Comparison of ENCODE assay signal across 8 cellular contexts in the genomic region with DNA sequence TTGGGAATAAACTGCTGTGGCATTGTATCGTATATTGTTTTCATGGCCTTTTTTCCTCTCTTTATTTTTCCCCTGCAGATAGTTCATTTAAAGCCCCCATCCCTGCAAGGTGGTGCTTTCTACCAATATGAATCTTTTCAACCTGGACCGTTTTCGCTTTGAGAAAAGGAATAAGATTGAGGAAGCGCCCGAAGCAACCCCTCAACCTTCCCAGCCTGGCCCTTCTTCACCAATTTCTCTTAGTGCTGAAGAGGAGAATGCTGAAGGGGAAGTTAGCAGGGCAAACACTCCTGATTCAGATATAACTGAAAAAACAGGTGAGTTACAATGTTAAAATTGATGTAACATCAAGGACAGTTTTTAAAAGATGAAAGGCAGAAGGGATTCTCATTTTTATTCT. TPM values are rescaled to one million over a fixed set of nuclear protein-coding genes. Genes with fewer than 3 reads are reported as not detected.
A peak's percentile ranks its signal among the peaks of the same experiment; 100 is the strongest.
DNase-seq lines count a peak whose midpoint lies in the region; ATAC-seq, FAIRE-seq and TF ChIP-seq lines count a peak whose summit lies in the region.

No MANE protein-coding gene starts in this region.

- no peaks in the 10 kb centered on the region for H3K27me3 ChIP-seq in heart left ventricle
- no peaks in the 10 kb centered on the region for H3K27me3 ChIP-seq in adrenal gland
- no peaks in the 10 kb centered on the region; a peak in 1 of 5 replicates for H3K27me3 ChIP-seq in HepG2 (ENCODE audit: control insufficient read depth in 1 of 2, insufficient read depth in 2 of 2, low read length in 2 of 2)
- H3K27me3 ChIP-seq in upper lobe of right lung, result no peaks in the 10 kb centered on the region

- H3K4me3 ChIP-seq in heart left ventricle, result peak overlapping the region; percentile 27 to 88 (median 80)
- peak overlapping the region in 2 of 4 donors; percentile 71 to 78 for H3K4me3 ChIP-seq in adrenal gland
- peak overlapping the region; percentile 77 to 81 (median 79) for H3K4me3 ChIP-seq in HepG2 (replicated peaks in 1 of 3; ENCODE audit: insufficient read depth in 1 of 3, low read depth in 2 of 3, low read length in 3 of 3)
- H3K4me3 ChIP-seq in upper lobe of right lung, result peak overlapping the region; percentile 86

- H3K4me1 ChIP-seq in heart left ventricle (peaks cover 5 to 32% (median 19%) of the 10 kb centered on the region in 12 donors), adrenal gland (replicated peaks in 1 of 2) (peaks cover 16 to 17% of the 10 kb centered on the region in 2 donors), HepG2 (ENCODE audit: insufficient read depth, low read length) (peaks cover 35% of the 10 kb centered on the region), upper lobe of right lung (peaks cover 16% of the 10 kb centered on the region)

- CTCF ChIA-PET in HepG2 (lab: Yijun Ruan, JAX; ENCODE audit: low intra/inter-chr PET ratio, low total read pairs), result no interaction called here

- POLR2A ChIA-PET in HepG2 (lab: Yijun Ruan, JAX), result interaction anchor here (0.9 to 1.0 kb wide), 2 partner anchors 23 to 30 kb away, joined by 3 to 4 read pairs; no protein-coding TSS in a partner anchor

- no peak for TF ChIP-seq RAD21 in HepG2 (CRISPR knock-in tag; IDR thresholded peaks at IDR 0.05)

- no peaks in the 10 kb centered on the region for H3K9me3 ChIP-seq in heart left ventricle
- H3K9me3 ChIP-seq in adrenal gland (replicated peaks in 1 of 3), result no peaks in the 10 kb centered on the region
- H3K9me3 ChIP-seq in HepG2 (ENCODE audit: low read length), result no peaks in the 10 kb centered on the region
- no peaks in the 10 kb centered on the region for H3K9me3 ChIP-seq in upper lobe of right lung

- no peak for TF ChIP-seq POLR2A in heart left ventricle (IDR thresholded peaks at IDR 0.05)
- no peak for TF ChIP-seq POLR2A in adrenal gland (IDR thresholded peaks at IDR 0.05)
- TF ChIP-seq POLR2A in HepG2 (IDR thresholded peaks at IDR 0.05; ENCODE audit: insufficient read depth in 1 of 2, low read depth in 2 of 2, low read length in 2 of 2), result no peak
- TF ChIP-seq POLR2A in GM12892 (IDR thresholded peaks at IDR 0.05; ENCODE audit: low read depth, low read length), result no peak

- DNase-seq in heart left ventricle (no peak), Right ventricle myocardium superior (no peak), adrenal gland (no peak), HepG2 (ENCODE audit: low spot score) (no peak), upper lobe of right lung (no peak), GM12892 (ENCODE audit: insufficient read length) (no peak)
- DNase-seq in stimulated activated CD4-positive, alpha-beta T cell treated with anti-CD3 and anti-CD28 coated beads, Interleukin-4, amount 100 ng/mL, for 4 hours, result no peak

- 11 to 19% (median 13%) methylated on average over 5 of the region's 5 CpGs for WGBS in heart left ventricle, 4 donors
- 7 to 16% (median 12%) methylated on average over 5 of the region's 5 CpGs for WGBS in adrenal gland, 4 donors
- 56% methylated on average over 5 of the region's 5 CpGs for WGBS in HepG2 (ENCODE audit: low lambda C conversion rate)

- intact Hi-C loops in heart left ventricle (cut with DNase I), result no loop called here
- intact Hi-C loops in Right ventricle myocardium superior (cut with DNase I), result no loop called here
- intact Hi-C loops in adrenal gland (cut with DNase I), result no loop called here
- intact Hi-C loops in HepG2 (cut with micrococcal nuclease; ENCODE audit: unreplicated experiment), result loop anchor here (5.0 kb wide), 1 partner anchor 89 kb away; no protein-coding TSS in a partner anchor
- intact Hi-C loops in upper lobe of right lung (cut with DNase I), result no loop called here

- TF ChIP-seq EP300 in HepG2 (IDR thresholded peaks at IDR 0.05; ENCODE audit: low read depth in 2 of 2, low read length in 2 of 2), result no peak
- no peak for TF ChIP-seq EP300 in HepG2 (CRISPR knock-in tag; IDR thresholded peaks at IDR 0.05; ENCODE audit: borderline replicate concordance)

- in situ Hi-C loops in HepG2 (cut with HindIII; ENCODE audit: extremely low pct_ligation_motif_present, low pct_unique_long_range_greater_than_20kb), result no loop called here

- H2AFZ ChIP-seq in HepG2 (ENCODE audit: low read length), result peak overlapping the region; percentile 91

- H3K9ac ChIP-seq in HepG2 (ENCODE audit: insufficient read depth, low read depth, low read length), result peak overlapping the region; percentile 91

- H3K36me3 ChIP-seq in heart left ventricle (peaks cover 0 to 46% (median 36%) of the 10 kb centered on the region in 9 donors), adrenal gland (replicated peaks in 1 of 2) (peaks cover 0 to 20% of the 10 kb centered on the region in 2 donors), HepG2 (replicated peaks in 1 of 2; ENCODE audit: control insufficient read depth in 1 of 2, insufficient read depth in 2 of 2, low read length in 2 of 2) (peaks cover 5 to 23% of the 10 kb centered on the region in 2 experiments; a peak in 4 of 5 replicates), upper lobe of right lung (peaks cover 31% of the 10 kb centered on the region)

- TF ChIP-seq CTCF in heart left ventricle (IDR thresholded peaks at IDR 0.05) (no peak), adrenal gland (IDR thresholded peaks at IDR 0.05) (no peak), HepG2 (CRISPR knock-in tag; IDR thresholded peaks at IDR 0.05) (no peak), upper lobe of right lung (IDR thresholded peaks at IDR 0.05) (no peak)

- no peaks in the 10 kb centered on the region for H4K20me1 ChIP-seq in HepG2 (ENCODE audit: insufficient read depth, low read length)

- H3K4me2 ChIP-seq in HepG2 (ENCODE audit: low read depth, low read length), result peak overlapping the region; percentile 89

- H3K79me2 ChIP-seq in HepG2 (ENCODE audit: insufficient read depth, low read length), result peaks cover 37% of the 10 kb centered on the region

- FAIRE-seq in HepG2 (lab: Jason Lieb, UNC) (no peak), GM12892 (lab: Jason Lieb, UNC) (no peak)

- peak overlapping the region in 11 of 12 donors; percentile 83 to 96 (median 90) for H3K27ac ChIP-seq in heart left ventricle
- peak overlapping the region in 4 of 5 donors; percentile 83 to 94 (median 86) for H3K27ac ChIP-seq in adrenal gland
- peak overlapping the region; percentile 94 for H3K27ac ChIP-seq in HepG2 (ENCODE audit: extremely low read length, insufficient read depth, low read length)
- peak overlapping the region; percentile 96 for H3K27ac ChIP-seq in upper lobe of right lung

- ATAC-seq in heart left ventricle (no peak), Right ventricle myocardium superior (ENCODE audit: poor library complexity) (no peak), HepG2 (no peak), upper lobe of right lung (no peak), GM18867 (IDR thresholded peaks at IDR 0.05; ENCODE audit: unreplicated experiment) (no peak)

- TSS peak; percentile 65 for BruUV-seq in HepG2 (replicated peaks; lab: Mats Ljungman, UMichigan)

TF ChIP-seq in HepG2, 621 proteins besides CTCF, POLR2A, EP300 and RAD21 (continues in another document):
- TF ChIP-seq HNRNPK (IDR thresholded peaks at IDR 0.05; ENCODE audit: low read depth, low read length, poor library complexity, severe bottlenecking), result peak; percentile 18

RNA-seq across cellular contexts. Expression of gene SMARCAD1, which starts 0.6 kb away (rescaled TPM):
- total RNA-seq in heart left ventricle, result 10 to 100 TPM in 4 of 9 donors, 1 to 10 TPM in 5; 7.3 to 14.0 (median 9.8) TPM
- 1 to 10 TPM; 3.7 to 7.5 TPM for polyA plus RNA-seq in heart left ventricle
- 10.4 TPM for total RNA-seq in Right ventricle myocardium superior
- 10 to 100 TPM; 12.1 to 40.0 (median 22.2) TPM for total RNA-seq in adrenal gland
- polyA plus RNA-seq in adrenal gland, result 10 to 100 TPM in 2 of 3 donors, 1 to 10 TPM in 1; 9.0 to 30.8 (median 10.4) TPM
- total RNA-seq in HepG2 (2016; rRNA removed; fragmentation: Illumina TruSeq; extraction: Trizol), result 35.9 and 52.8 TPM in 2 replicates
- total RNA-seq in HepG2 (2016; cell fraction: cytosol; rRNA removed; fragmentation: Illumina TruSeq; extraction: Trizol; ENCODE audit: low read depth), result 3.1 and 5.0 TPM in 2 replicates
- 35.6 and 51.2 TPM in 2 replicates for total RNA-seq in HepG2 (2016; cell fraction: insoluble cytoplasmic fraction; rRNA removed; fragmentation: Illumina TruSeq; extraction: Trizol)
- 7.0 and 9.5 TPM in 2 replicates for total RNA-seq in HepG2 (2016; cell fraction: membrane; rRNA removed; fragmentation: Illumina TruSeq; extraction: Trizol)
- 51.3 and 53.6 TPM in 2 replicates for total RNA-seq in HepG2 (2016; cell fraction: nucleus; rRNA removed; fragmentation: Illumina TruSeq; extraction: Trizol)
- 14.4 and 18.2 TPM in 2 replicates for polyA plus RNA-seq in HepG2 (2011; rRNA removed)
- 5.0 and 8.5 TPM in 2 replicates for polyA plus RNA-seq in HepG2 (2011; cell fraction: cytosol; rRNA removed)
- polyA plus RNA-seq in HepG2 (2011; cell fraction: nucleus; rRNA removed), result 17.9 and 20.5 TPM in 2 replicates
- polyA plus RNA-seq in HepG2 (2012), result 13.0 and 15.0 TPM in 2 replicates
- polyA plus RNA-seq in HepG2 (2016; cell fraction: cytosol; fragmentation: Illumina TruSeq; extraction: Trizol; ENCODE audit: low read depth), result 0.44 and 0.62 TPM in 2 replicates
- polyA plus RNA-seq in HepG2 (2016; cell fraction: insoluble cytoplasmic fraction; fragmentation: Illumina TruSeq; extraction: Trizol; ENCODE audit: low read depth), result 31.9 and 32.0 TPM in 2 replicates
- polyA plus RNA-seq in HepG2 (2016; cell fraction: membrane; fragmentation: Illumina TruSeq; extraction: Trizol; ENCODE audit: low read depth), result 1.9 and 2.1 TPM in 2 replicates
- 41.8 and 42.7 TPM in 2 replicates for polyA plus RNA-seq in HepG2 (2016; cell fraction: nucleus; fragmentation: Illumina TruSeq; extraction: Trizol; ENCODE audit: insufficient read depth, low read depth)
- 8.5 and 10.5 TPM in 2 replicates for polyA minus RNA-seq in HepG2 (2011; rRNA and poly(A)+ RNA removed; ENCODE audit: low replicate concordance)
- polyA minus RNA-seq in HepG2 (2011; cell fraction: cytosol; rRNA and poly(A)+ RNA removed), result 16.1 and 17.1 TPM in 2 replicates
- polyA minus RNA-seq in HepG2 (2011; cell fraction: nucleus; rRNA and poly(A)+ RNA removed), result 82.7 and 86.5 TPM in 2 replicates
- 21.0 TPM for total RNA-seq in upper lobe of right lung
- 22.3 TPM for polyA plus RNA-seq in GM12892 (2012; ENCODE audit: missing spikeins)
